ENCODE assay signal across 1 cellular context in genomic region chr16:4293181-4293716, GRCh38.
TF ChIP-seq lines count a peak whose summit lies in the region.

No MANE protein-coding gene starts in this region.

TF ChIP-seq in IMR-90, 13 proteins besides CTCF, POLR2A, EP300 and RAD21:
- TF ChIP-seq NFE2L2 (IDR thresholded peaks at IDR 0.05; ENCODE audit: low read depth, low read length) (no peak), MAFK (IDR thresholded peaks at IDR 0.05; ENCODE audit: low read depth, low read length) (no peak), USF2 (IDR thresholded peaks at IDR 0.05; ENCODE audit: low read depth, low read length) (no peak)
TF ChIP-seq in IMR-90: peak in this region for 0.
